Comparison of ENCODE assay signal across 21 cellular contexts in genomic region chr7:16881809-16882208, GRCh38. TPM values are rescaled to one million over a fixed set of nuclear protein-coding genes. Genes with fewer than 3 reads are reported as not detected.
A peak's percentile ranks its signal among the peaks of the same experiment; 100 is the strongest.
DNase-seq lines count a peak whose midpoint lies in the region; ATAC-seq, FAIRE-seq and TF ChIP-seq lines count a peak whose summit lies in the region.
"Had no signal": no experiment of that assay in that cellular context is flagged by ENCODE, and none has a peak within 500 bp of the region (broad histone marks: within the 10 kb centered on the region; RNA-seq: fewer than 3 reads in every experiment).

AGR3 (minus strand) TSS chr7:16881983; CDS start chr7:16878618, 3,365 bp downstream.

- H3K4ac ChIP-seq in neuronal stem cell (ENCODE audit: low read length) = no peak within 1 kb of the TSS

- no peaks in the 10 kb centered on the region for H3K27me3 ChIP-seq in neuronal stem cell (ENCODE audit: control insufficient read depth in 3 of 3, insufficient read depth in 3 of 3, low read depth in 1 of 3, low read length in 3 of 3)
- no peaks in the 10 kb centered on the region for H3K27me3 ChIP-seq in sigmoid colon
- H3K27me3 ChIP-seq: tibial nerve had no signal

- H3K27ac ChIP-seq in A549 (no peak within 1 kb of the TSS), neuronal stem cell (replicated peaks; ENCODE audit: low read length) (no peak within 1 kb of the TSS), sigmoid colon (no peak within 1 kb of the TSS)

- no peak for TF ChIP-seq RAD21 in A549 (conservative IDR thresholded peaks at IDR 0.05 in 1 of 2, IDR thresholded peaks at IDR 0.05 in 1 of 2)

- H3K36me3 ChIP-seq in neuronal stem cell (replicated peaks in 1 of 2; ENCODE audit: control insufficient read depth in 2 of 2, insufficient read depth in 2 of 2, low read length in 2 of 2) (no peaks in the 10 kb centered on the region), sigmoid colon (no peaks in the 10 kb centered on the region)
- H3K36me3 ChIP-seq: tibial nerve had no signal

- no peak within 1 kb of the TSS for H4K8ac ChIP-seq in neuronal stem cell (ENCODE audit: low read depth, low read length)

- WGBS in A549 (ENCODE audit: missing lambda C conversion rate) = 93% methylated on average over 1 of the region's 1 CpG
- no CpG with 5 or more reads among the region's 1 CpG for WGBS in neuronal stem cell (ENCODE audit: extremely low coverage in 2 of 2, insufficient read length in 2 of 2, insufficient replicate concordance in 1 of 2), 2 donors
- WGBS in sigmoid colon, 2 donors = 18 to 77% methylated on average over 1 of the region's 1 CpG

- no peak within 1 kb of the TSS for H2BK15ac ChIP-seq in neuronal stem cell (ENCODE audit: low read length)

- TF ChIP-seq CTCF in A549 (IDR thresholded peaks at IDR 0.05) (no peak), epithelial cell of esophagus (IDR thresholded peaks at IDR 0.05; ENCODE audit: insufficient read depth, low read depth, low read length, missing control alignments) (no peak), sigmoid colon (IDR thresholded peaks at IDR 0.05) (no peak)

- H4K91ac ChIP-seq in neuronal stem cell (ENCODE audit: low read depth, low read length, poor library complexity) = no peak within 1 kb of the TSS

- no peak for DNase-seq in A549 (ENCODE audit: low read depth in 1 of 2, low spot score in 1 of 2)
- peak; percentile 91 for DNase-seq in NCI-H69 (lab: John Stamatoyannopoulos, UW)
- DNase-seq in epithelial cell of esophagus (ENCODE audit: low read depth) = peak; percentile 6
- DNase-seq in neuronal stem cell (ENCODE audit: low spot score) = no peak
- no peak for DNase-seq in sigmoid colon
- DNase-seq in central memory CD4-positive, alpha-beta T cell = no peak
- DNase-seq: activated naive CD4-positive, alpha-beta T cell treated with anti-CD3 and anti-CD28 coated beads for 36 hours; activated T-cell treated with anti-CD3 and anti-CD28 coated beads for 4 hours; aorta; EL; left cardiac atrium; MM.1S; NCI-H2029; nephron progenitor cell; retina; RPMI8226; stimulated activated CD4-positive, alpha-beta T cell treated with anti-CD3 and anti-CD28 coated beads, Interleukin-15, amount 100 ng/mL, for 24 hours; stimulated activated naive B cell treated with anti-CD40 and anti-IgM and Interleukin-4, amounts not matched to agents 10 μg/mL and 1 μg/mL and 100 μg/mL, for 72 hours had no signal

- H3K9me3 ChIP-seq in A549 (no peaks in the 10 kb centered on the region), neuronal stem cell (replicated peaks in 1 of 2; ENCODE audit: control insufficient read depth in 2 of 2, insufficient read depth in 1 of 2, low read depth in 1 of 2, low read length in 2 of 2) (no peaks in the 10 kb centered on the region), sigmoid colon (no peaks in the 10 kb centered on the region)
- H3K9me3 ChIP-seq: tibial nerve had no signal

- H3K4me1 ChIP-seq in A549 = no peaks in the 10 kb centered on the region
- H3K4me1 ChIP-seq in neuronal stem cell (ENCODE audit: control insufficient read depth in 2 of 2, insufficient read depth in 1 of 2, low read depth in 1 of 2, low read length in 2 of 2) = peaks cover 0 to 3% of the 10 kb centered on the region in 2 donors
- H3K4me1 ChIP-seq in sigmoid colon = no peaks in the 10 kb centered on the region
- H3K4me1 ChIP-seq: tibial nerve had no signal

- POLR2A ChIA-PET in A549 (lab: Yijun Ruan, JAX) = no interaction called here

- no peak within 1 kb of the TSS for H3K9ac ChIP-seq in neuronal stem cell (ENCODE audit: low read depth, low read length, poor library complexity)

- H2AFZ ChIP-seq in neuronal stem cell (ENCODE audit: low read length) = peak within 1 kb of the TSS; percentile 36

- H3K23ac ChIP-seq in neuronal stem cell (ENCODE audit: low read depth, low read length, poor library complexity) = no peak within 1 kb of the TSS

- H3K79me1 ChIP-seq in neuronal stem cell (ENCODE audit: low read depth, low read length) = no peaks in the 10 kb centered on the region

- TF ChIP-seq EP300 in A549 (IDR thresholded peaks at IDR 0.05) (no peak), sigmoid colon (IDR thresholded peaks at IDR 0.05) (no peak)

- no peak within 1 kb of the TSS for H2BK12ac ChIP-seq in neuronal stem cell (ENCODE audit: low read length)

- H3K4me3 ChIP-seq in A549 (no peak within 1 kb of the TSS), epithelial cell of esophagus (ENCODE audit: low read length) (no peak within 1 kb of the TSS), neuronal stem cell (ENCODE audit: low read length in 2 of 2) (no peak within 1 kb of the TSS), sigmoid colon (no peak within 1 kb of the TSS)

- TF ChIP-seq POLR2A in A549 (IDR thresholded peaks at IDR 0.05; ENCODE audit: low read length) (no peak), sigmoid colon (IDR thresholded peaks at IDR 0.05) (no peak)

- FAIRE-seq in A549 (lab: Jason Lieb, UNC) = peak; percentile 7

- H2AK5ac ChIP-seq in neuronal stem cell (ENCODE audit: low read depth, low read length) = no peak within 1 kb of the TSS

- no peak within 1 kb of the TSS for H3K18ac ChIP-seq in neuronal stem cell (ENCODE audit: low read length)

- H3K14ac ChIP-seq in neuronal stem cell (ENCODE audit: low read length) = no peak within 1 kb of the TSS

- H3K4me2 ChIP-seq in A549 = no peak within 1 kb of the TSS
- H3K4me2 ChIP-seq in neuronal stem cell (ENCODE audit: insufficient read depth, low read length, poor library complexity, severe bottlenecking) = no peak within 1 kb of the TSS

- H2BK5ac ChIP-seq in neuronal stem cell (ENCODE audit: low read length) = no peak within 1 kb of the TSS

- no peak within 1 kb of the TSS for H2BK120ac ChIP-seq in neuronal stem cell (ENCODE audit: low read depth, low read length)

- CTCF ChIA-PET in A549 (lab: Yijun Ruan, JAX) = interaction anchor here (0.8 to 1.3 kb wide), 2 partner anchors 28 to 36 kb away, joined by 3 to 4 read pairs; no protein-coding TSS in a partner anchor

- intact Hi-C loops in sigmoid colon (cut with DNase I) = no loop called here

- ATAC-seq in A549 = no peak
- ATAC-seq in GM18873 (IDR thresholded peaks at IDR 0.05; ENCODE audit: low FRiP score, unreplicated experiment) = no peak
- ATAC-seq in GM18511 (IDR thresholded peaks at IDR 0.05; ENCODE audit: unreplicated experiment) = no peak
- ATAC-seq: left cardiac atrium; stimulated activated naive B cell treated with anti-CD40 and anti-IgM and Interleukin-4, amounts not matched to agents 10 μg/mL and 1 μg/mL and 100 μg/mL, for 72 hours had no signal

TF ChIP-seq in A549, 52 proteins besides CTCF, POLR2A, EP300 and RAD21:
- TF ChIP-seq ELK1 (IDR thresholded peaks at IDR 0.05; ENCODE audit: low read depth, low read length) (no peak), CBX2 (IDR thresholded peaks at IDR 0.05; ENCODE audit: borderline replicate concordance, low read depth) (no peak), NPAS2 (CRISPR knock-in tag; IDR thresholded peaks at IDR 0.05; ENCODE audit: borderline replicate concordance) (no peak), E2F6 (IDR thresholded peaks at IDR 0.05; ENCODE audit: borderline replicate concordance, low read depth) (no peak), ZNF302 (CRISPR knock-in tag; IDR thresholded peaks at IDR 0.05) (no peak), RNF2 (IDR thresholded peaks at IDR 0.05; ENCODE audit: borderline replicate concordance, low read depth) (no peak), GATA3 (IDR thresholded peaks at IDR 0.05; ENCODE audit: borderline replicate concordance) (no peak), HOXB13 (CRISPR knock-in tag; IDR thresholded peaks at IDR 0.05; ENCODE audit: low read depth) (no peak), HOXB5 (CRISPR knock-in tag; IDR thresholded peaks at IDR 0.05) (no peak)
- TF ChIP-seq, protein P1, sequence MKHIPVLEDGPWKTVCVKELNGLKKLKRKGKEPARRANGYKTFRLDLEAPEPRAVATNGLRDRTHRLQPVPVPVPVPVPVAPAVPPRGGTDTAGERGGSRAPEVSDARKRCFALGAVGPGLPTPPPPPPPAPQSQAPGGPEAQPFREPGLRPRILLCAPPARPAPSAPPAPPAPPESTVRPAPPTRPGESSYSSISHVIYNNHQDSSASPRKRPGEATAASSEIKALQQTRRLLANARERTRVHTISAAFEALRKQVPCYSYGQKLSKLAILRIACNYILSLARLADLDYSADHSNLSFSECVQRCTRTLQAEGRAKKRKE (CRISPR knock-in tag; IDR thresholded peaks at IDR 0.05; ENCODE audit: low read depth) = no peak
- TF ChIP-seq, protein P2, sequence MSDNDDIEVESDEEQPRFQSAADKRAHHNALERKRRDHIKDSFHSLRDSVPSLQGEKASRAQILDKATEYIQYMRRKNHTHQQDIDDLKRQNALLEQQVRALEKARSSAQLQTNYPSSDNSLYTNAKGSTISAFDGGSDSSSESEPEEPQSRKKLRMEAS (IDR thresholded peaks at IDR 0.05) = no peak

RNA-seq across cellular contexts. Expression of gene AGR3, which starts in this region (rescaled TPM):
- polyA plus RNA-seq in A549 (2011; rRNA removed) = 0.36 and 0.52 TPM in 2 replicates
- not detected in 2 replicates for polyA plus RNA-seq in A549 (2012; cell fraction: cytosol; rRNA removed)
- polyA plus RNA-seq in A549 (2012; cell fraction: nucleus; rRNA removed) = not detected in 2 replicates
- polyA plus RNA-seq in A549 (2017; fragmentation: RNase III; extraction: RNeasy Plus Mini Kit Qiagen cat#74134 plus additional on column Dnase treatment) = not detected in 3 replicates
- polyA minus RNA-seq in A549 (2011; rRNA and poly(A)+ RNA removed) = not detected in 2 replicates
- not detected for polyA plus RNA-seq in neuronal stem cell (2013, experiment 1 of 2)
- polyA plus RNA-seq in neuronal stem cell (2013, experiment 2 of 2) = not detected
- total RNA-seq in sigmoid colon = 1 to 10 TPM in 1 of 4 donors, not detected in 3; 4.6 TPM
- polyA plus RNA-seq in sigmoid colon = 100 to 1,000 TPM; 168 to 216 (median 178) TPM
- total RNA-seq: activated naive CD4-positive, alpha-beta T cell treated with anti-CD3 and anti-CD28 coated beads for 36 hours; aorta; left cardiac atrium; tibial nerve had no signal

Comparison
In these comparisons a context has a peak if more than half of its experiments do, and no peak if none do; other contexts are left out.
1. RNA of gene AGR3 (polyA plus RNA-seq): 168 to 216 TPM in sigmoid colon; 0.36 to 0.52 TPM in A549; every median in the first group is over 100 times any median in the second.
2. DNase-seq: peak in NCI-H69 (single experiment) and epithelial cell of esophagus (single experiment); none in A549 (0 of 2), neuronal stem cell (single experiment), sigmoid colon (single experiment) and central memory CD4-positive, alpha-beta T cell (single experiment).